20 cellular contexts compared by ENCODE assay signal in the genomic region with DNA sequence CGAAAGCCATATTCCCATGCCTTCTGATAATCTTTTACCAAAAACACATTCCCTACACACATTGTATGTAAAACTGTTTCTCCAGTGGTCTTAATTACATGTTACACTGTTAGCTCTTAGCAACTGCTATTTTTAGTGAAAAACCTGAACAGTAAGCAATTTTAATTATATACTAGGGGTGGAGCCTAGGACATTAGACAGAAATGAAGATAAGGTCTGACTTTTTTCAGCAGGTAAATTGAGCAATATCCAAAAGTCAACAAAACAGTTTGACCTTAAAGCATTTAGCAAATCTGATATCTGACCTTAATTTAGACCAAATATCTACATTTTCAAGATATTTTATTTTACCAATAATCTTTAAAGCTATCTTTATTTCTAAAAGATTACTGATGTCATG.
A peak's percentile ranks its signal among the peaks of the same experiment; 100 is the strongest.
DNase-seq lines count a peak whose midpoint lies in the region; ATAC-seq, FAIRE-seq and TF ChIP-seq lines count a peak whose summit lies in the region.
"Had no signal": no experiment of that assay in that cellular context is flagged by ENCODE, and none has a peak within 500 bp of the region (broad histone marks: within the 10 kb centered on the region; RNA-seq: fewer than 3 reads in every experiment).

No MANE protein-coding gene starts in this region.

- H3K79me2 ChIP-seq in parathyroid adenoma = no peaks in the 10 kb centered on the region

- no peak overlapping the region for H3K4me2 ChIP-seq in parathyroid adenoma (ENCODE audit: low read length)

- H3K36me3 ChIP-seq in parathyroid adenoma (ENCODE audit: control insufficient read depth, insufficient read depth, low read length) = no peaks in the 10 kb centered on the region
- H3K36me3 ChIP-seq: BE2C had no signal

- peak overlapping the region; percentile 3 for H2AFZ ChIP-seq in parathyroid adenoma

- TF ChIP-seq CTCF in parathyroid adenoma (IDR thresholded peaks at IDR 0.05) = no peak

- no peaks in the 10 kb centered on the region for H3K27me3 ChIP-seq in parathyroid adenoma (ENCODE audit: control insufficient read depth, insufficient read depth, low read length)
- H3K27me3 ChIP-seq: BE2C had no signal

- H3K4me1 ChIP-seq in parathyroid adenoma = peaks cover 13% of the 10 kb centered on the region

- H3K9me3 ChIP-seq in parathyroid adenoma (ENCODE audit: control insufficient read depth, low read length) = no peaks in the 10 kb centered on the region
- H3K9me3 ChIP-seq: BE2C had no signal

- H3K4me3 ChIP-seq in parathyroid adenoma (ENCODE audit: low read depth, low read length) = peak overlapping the region; percentile 2
- H3K4me3 ChIP-seq: GM12878 had no signal

- peak; percentile 8 for DNase-seq in NCI-H1417 treated with DMSO at 0.1 percent for 48 hours (lab: John Stamatoyannopoulos, UW)
- DNase-seq in SKM-1 (lab: John Stamatoyannopoulos, UW; ENCODE audit: unreplicated experiment) = no peak
- DNase-seq: ACHN; C1 segment of cervical spinal cord; CD4-positive, CD25-positive, alpha-beta regulatory T cell; CD8-positive, alpha-beta memory T cell; COR-L47; DMS 273 treated with DMSO at 0.1 percent for 48 hours; DMS53; DND-41; EL; H9 had no signal

- H3K27ac ChIP-seq in parathyroid adenoma = no peak overlapping the region

- FAIRE-seq in islet of Langerhans (lab: Jason Lieb, UNC) = peak; percentile 24
- FAIRE-seq: A204.1, GM12878, H1 had no signal

- no peak for ATAC-seq in GM21526 (IDR thresholded peaks at IDR 0.05; ENCODE audit: low FRiP score, unreplicated experiment)
- ATAC-seq in HG02798 (IDR thresholded peaks at IDR 0.05; ENCODE audit: poor library complexity, unreplicated experiment) = no peak
- ATAC-seq: GM12878 had no signal

- H3K9ac ChIP-seq in parathyroid adenoma = no peak overlapping the region
